1 cellular context compared by ENCODE assay signal in the genomic region with DNA sequence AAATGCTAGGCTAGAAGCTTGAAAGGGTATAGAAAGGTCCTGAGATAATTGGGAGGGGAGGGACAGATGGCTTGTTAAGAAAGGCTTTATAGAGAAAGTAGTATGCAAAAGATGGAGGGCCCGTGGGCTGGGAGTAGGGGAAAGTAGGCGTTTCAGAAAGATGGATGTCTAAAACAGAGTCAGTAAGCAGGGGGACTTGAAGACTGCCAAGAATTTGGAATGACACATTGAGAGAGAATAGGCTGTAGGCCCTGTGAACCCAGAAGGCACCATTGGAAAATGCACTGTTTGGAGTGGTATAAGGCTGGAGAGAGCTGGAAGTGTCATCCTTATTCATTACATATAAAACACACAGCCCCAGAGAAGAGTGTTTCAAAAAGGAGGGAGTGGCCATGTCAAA.
TF ChIP-seq lines count a peak whose summit lies in the region.

No MANE protein-coding gene starts in this region.

TF ChIP-seq in HepG2, 621 proteins besides CTCF, POLR2A, EP300 and RAD21:
- TF ChIP-seq, protein P1, sequence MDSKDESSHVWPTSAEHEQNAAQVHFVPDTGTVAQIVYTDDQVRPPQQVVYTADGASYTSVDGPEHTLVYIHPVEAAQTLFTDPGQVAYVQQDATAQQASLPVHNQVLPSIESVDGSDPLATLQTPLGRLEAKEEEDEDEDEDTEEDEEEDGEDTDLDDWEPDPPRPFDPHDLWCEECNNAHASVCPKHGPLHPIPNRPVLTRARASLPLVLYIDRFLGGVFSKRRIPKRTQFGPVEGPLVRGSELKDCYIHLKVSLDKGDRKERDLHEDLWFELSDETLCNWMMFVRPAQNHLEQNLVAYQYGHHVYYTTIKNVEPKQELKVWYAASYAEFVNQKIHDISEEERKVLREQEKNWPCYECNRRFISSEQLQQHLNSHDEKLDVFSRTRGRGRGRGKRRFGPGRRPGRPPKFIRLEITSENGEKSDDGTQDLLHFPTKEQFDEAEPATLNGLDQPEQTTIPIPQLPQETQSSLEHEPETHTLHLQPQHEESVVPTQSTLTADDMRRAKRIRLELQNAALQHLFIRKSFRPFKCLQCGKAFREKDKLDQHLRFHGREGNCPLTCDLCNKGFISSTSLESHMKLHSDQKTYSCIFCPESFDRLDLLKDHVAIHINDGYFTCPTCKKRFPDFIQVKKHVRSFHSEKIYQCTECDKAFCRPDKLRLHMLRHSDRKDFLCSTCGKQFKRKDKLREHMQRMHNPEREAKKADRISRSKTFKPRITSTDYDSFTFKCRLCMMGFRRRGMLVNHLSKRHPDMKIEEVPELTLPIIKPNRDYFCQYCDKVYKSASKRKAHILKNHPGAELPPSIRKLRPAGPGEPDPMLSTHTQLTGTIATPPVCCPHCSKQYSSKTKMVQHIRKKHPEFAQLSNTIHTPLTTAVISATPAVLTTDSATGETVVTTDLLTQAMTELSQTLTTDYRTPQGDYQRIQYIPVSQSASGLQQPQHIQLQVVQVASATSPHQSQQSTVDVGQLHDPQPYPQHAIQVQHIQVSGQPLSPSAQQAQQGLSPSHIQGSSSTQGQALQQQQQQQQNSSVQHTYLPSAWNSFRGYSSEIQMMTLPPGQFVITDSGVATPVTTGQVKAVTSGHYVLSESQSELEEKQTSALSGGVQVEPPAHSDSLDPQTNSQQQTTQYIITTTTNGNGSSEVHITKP (CRISPR knock-in tag; IDR thresholded peaks at IDR 0.05; ENCODE audit: low read depth), result peak; percentile 59; the same call in 1 of the 2 replicates
- TF ChIP-seq, protein P2, sequence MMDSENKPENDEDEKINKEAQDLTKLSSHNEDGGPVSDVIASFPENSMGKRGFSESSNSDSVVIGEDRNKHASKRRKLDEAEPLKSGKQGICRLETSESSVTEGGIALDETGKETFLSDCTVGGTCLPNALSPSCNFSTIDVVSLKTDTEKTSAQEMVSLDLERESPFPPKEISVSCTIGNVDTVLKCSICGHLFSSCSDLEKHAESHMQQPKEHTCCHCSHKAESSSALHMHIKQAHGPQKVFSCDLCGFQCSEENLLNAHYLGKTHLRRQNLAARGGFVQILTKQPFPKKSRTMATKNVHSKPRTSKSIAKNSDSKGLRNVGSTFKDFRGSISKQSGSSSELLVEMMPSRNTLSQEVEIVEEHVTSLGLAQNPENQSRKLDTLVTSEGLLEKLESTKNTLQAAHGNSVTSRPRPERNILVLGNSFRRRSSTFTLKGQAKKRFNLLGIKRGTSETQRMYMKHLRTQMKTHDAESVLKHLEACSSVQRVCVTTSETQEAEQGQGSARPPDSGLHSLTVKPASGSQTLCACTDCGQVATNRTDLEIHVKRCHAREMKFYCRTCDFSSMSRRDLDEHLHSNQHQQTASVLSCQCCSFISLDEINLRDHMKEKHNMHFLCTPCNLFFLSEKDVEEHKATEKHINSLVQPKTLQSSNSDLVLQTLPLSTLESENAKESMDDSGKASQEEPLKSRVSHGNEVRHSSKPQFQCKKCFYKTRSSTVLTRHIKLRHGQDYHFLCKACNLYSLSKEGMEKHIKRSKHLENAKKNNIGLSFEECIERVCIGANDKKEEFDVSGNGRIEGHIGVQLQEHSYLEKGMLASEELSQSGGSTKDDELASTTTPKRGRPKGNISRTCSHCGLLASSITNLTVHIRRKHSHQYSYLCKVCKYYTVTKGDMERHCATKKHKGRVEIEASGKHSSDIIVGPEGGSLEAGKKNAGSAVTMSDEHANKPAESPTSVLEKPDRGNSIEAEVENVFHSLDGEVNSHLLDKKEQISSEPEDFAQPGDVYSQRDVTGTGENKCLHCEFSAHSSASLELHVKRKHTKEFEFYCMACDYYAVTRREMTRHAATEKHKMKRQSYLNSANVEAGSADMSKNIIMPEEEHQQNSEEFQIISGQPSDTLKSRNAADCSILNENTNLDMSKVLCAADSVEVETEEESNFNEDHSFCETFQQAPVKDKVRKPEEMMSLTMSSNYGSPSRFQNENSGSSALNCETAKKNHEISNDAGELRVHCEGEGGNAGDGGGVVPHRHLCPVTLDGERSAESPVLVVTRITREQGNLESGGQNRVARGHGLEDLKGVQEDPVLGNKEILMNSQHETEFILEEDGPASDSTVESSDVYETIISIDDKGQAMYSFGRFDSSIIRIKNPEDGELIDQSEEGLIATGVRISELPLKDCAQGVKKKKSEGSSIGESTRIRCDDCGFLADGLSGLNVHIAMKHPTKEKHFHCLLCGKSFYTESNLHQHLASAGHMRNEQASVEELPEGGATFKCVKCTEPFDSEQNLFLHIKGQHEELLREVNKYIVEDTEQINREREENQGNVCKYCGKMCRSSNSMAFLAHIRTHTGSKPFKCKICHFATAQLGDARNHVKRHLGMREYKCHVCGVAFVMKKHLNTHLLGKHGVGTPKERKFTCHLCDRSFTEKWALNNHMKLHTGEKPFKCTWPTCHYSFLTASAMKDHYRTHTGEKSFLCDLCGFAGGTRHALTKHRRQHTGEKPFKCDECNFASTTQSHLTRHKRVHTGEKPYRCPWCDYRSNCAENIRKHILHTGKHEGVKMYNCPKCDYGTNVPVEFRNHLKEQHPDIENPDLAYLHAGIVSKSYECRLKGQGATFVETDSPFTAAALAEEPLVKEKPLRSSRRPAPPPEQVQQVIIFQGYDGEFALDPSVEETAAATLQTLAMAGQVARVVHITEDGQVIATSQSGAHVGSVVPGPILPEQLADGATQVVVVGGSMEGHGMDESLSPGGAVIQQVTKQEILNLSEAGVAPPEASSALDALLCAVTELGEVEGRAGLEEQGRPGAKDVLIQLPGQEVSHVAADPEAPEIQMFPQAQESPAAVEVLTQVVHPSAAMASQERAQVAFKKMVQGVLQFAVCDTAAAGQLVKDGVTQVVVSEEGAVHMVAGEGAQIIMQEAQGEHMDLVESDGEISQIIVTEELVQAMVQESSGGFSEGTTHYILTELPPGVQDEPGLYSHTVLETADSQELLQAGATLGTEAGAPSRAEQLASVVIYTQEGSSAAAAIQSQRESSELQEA (CRISPR knock-in tag; IDR thresholded peaks at IDR 0.05; ENCODE audit: not compliant biosample characterization), result no peak
- TF ChIP-seq HNRNPK (IDR thresholded peaks at IDR 0.05; ENCODE audit: low read depth, low read length, poor library complexity, severe bottlenecking), result no peak
- TF ChIP-seq, protein P3, sequence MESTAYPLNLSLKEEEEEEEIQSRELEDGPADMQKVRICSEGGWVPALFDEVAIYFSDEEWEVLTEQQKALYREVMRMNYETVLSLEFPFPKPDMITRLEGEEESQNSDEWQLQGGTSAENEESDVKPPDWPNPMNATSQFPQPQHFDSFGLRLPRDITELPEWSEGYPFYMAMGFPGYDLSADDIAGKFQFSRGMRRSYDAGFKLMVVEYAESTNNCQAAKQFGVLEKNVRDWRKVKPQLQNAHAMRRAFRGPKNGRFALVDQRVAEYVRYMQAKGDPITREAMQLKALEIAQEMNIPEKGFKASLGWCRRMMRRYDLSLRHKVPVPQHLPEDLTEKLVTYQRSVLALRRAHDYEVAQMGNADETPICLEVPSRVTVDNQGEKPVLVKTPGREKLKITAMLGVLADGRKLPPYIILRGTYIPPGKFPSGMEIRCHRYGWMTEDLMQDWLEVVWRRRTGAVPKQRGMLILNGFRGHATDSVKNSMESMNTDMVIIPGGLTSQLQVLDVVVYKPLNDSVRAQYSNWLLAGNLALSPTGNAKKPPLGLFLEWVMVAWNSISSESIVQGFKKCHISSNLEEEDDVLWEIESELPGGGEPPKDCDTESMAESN (CRISPR knock-in tag; conservative IDR thresholded peaks at IDR 0.05), result no peak
